Comparison of ENCODE assay signal across 15 cellular contexts in genomic region chr16:32646780-32647179, GRCh38. TPM values are rescaled to one million over a fixed set of nuclear protein-coding genes. Genes with fewer than 3 reads are reported as not detected.
"Had no signal": no experiment of that assay in that cellular context is flagged by ENCODE, and none has a peak within 500 bp of the region (broad histone marks: within the 10 kb centered on the region; RNA-seq: fewer than 3 reads in every experiment).

No MANE protein-coding gene starts in this region.

RNA-seq across cellular contexts. Expression of gene TP53TG3, which starts 29.2 kb away (rescaled TPM):
- total RNA-seq: cerebellum, dermis blood vessel endothelial cell, esophagus mucosa, gastroesophageal sphincter, heart left ventricle, hepatocyte, kidney epithelial cell, left lung, lower leg skin, lower lobe of right lung, lung microvascular endothelial cell, mesenteric fat pad, mesothelial cell of epicardium, mucosa of descending colon had no signal
- polyA plus RNA-seq: heart left ventricle, hepatocyte, immature natural killer cell had no signal
